1 cellular context compared by ENCODE assay signal in genomic region chr17:64661981-64662773, GRCh38.
A peak's percentile ranks its signal among the peaks of the same experiment; 100 is the strongest.
TF ChIP-seq lines count a peak whose summit lies in the region.

SMURF2 (minus strand) TSS chr17:64662307; CDS start chr17:64661880, 427 bp downstream.

TF ChIP-seq in HepG2, 621 proteins besides CTCF, POLR2A, EP300 and RAD21 (continued from another document and continues in another):
- TF ChIP-seq, protein P1, sequence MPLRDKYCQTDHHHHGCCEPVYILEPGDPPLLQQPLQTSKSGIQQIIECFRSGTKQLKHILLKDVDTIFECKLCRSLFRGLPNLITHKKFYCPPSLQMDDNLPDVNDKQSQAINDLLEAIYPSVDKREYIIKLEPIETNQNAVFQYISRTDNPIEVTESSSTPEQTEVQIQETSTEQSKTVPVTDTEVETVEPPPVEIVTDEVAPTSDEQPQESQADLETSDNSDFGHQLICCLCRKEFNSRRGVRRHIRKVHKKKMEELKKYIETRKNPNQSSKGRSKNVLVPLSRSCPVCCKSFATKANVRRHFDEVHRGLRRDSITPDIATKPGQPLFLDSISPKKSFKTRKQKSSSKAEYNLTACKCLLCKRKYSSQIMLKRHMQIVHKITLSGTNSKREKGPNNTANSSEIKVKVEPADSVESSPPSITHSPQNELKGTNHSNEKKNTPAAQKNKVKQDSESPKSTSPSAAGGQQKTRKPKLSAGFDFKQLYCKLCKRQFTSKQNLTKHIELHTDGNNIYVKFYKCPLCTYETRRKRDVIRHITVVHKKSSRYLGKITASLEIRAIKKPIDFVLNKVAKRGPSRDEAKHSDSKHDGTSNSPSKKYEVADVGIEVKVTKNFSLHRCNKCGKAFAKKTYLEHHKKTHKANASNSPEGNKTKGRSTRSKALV (CRISPR knock-in tag; IDR thresholded peaks at IDR 0.05): no peak
- TF ChIP-seq ELF1 (CRISPR knock-in tag; IDR thresholded peaks at IDR 0.05) (no peak), RCOR2 (CRISPR knock-in tag; IDR thresholded peaks at IDR 0.05) (no peak), NFKB2 (CRISPR knock-in tag; IDR thresholded peaks at IDR 0.05; ENCODE audit: borderline replicate concordance) (peak; percentile 72), BATF2 (CRISPR knock-in tag; IDR thresholded peaks at IDR 0.05) (no peak), KAT7 (CRISPR knock-in tag; IDR thresholded peaks at IDR 0.05; ENCODE audit: borderline replicate concordance) (no peak), ZFP41 (CRISPR knock-in tag; IDR thresholded peaks at IDR 0.05; ENCODE audit: borderline replicate concordance) (no peak), CBX2 (IDR thresholded peaks at IDR 0.05; ENCODE audit: low read depth, low read length) (no peak), CBX2 (CRISPR knock-in tag; IDR thresholded peaks at IDR 0.05; ENCODE audit: low read depth) (no peak), KDM1A (CRISPR knock-in tag; IDR thresholded peaks at IDR 0.05) (no peak), ZNF121 (CRISPR knock-in tag; IDR thresholded peaks at IDR 0.05) (no peak), GATAD1 (CRISPR knock-in tag; IDR thresholded peaks at IDR 0.05) (no peak; the same call in 1 of the 2 replicates), ZNF260 (CRISPR knock-in tag; IDR thresholded peaks at IDR 0.05; ENCODE audit: borderline replicate concordance, low read depth) (no peak), ADNP (CRISPR knock-in tag; IDR thresholded peaks at IDR 0.05) (no peak), ZNF737 (CRISPR knock-in tag; IDR thresholded peaks at IDR 0.05; ENCODE audit: borderline replicate concordance) (no peak), SAFB2 (CRISPR knock-in tag; IDR thresholded peaks at IDR 0.05; ENCODE audit: borderline replicate concordance, low read depth) (no peak), SNAPC2 (CRISPR knock-in tag; IDR thresholded peaks at IDR 0.05) (no peak), SATB2 (CRISPR knock-in tag; IDR thresholded peaks at IDR 0.05) (no peak), ZNF713 (CRISPR knock-in tag; IDR thresholded peaks at IDR 0.05) (no peak), ESRRA (CRISPR knock-in tag; IDR thresholded peaks at IDR 0.05; ENCODE audit: low read depth) (no peak), FOXP4 (CRISPR knock-in tag; IDR thresholded peaks at IDR 0.05) (0 out of 2 replicates have a peak, but pooled peaks have one; percentile 14), ZNF878 (CRISPR knock-in tag; IDR thresholded peaks at IDR 0.05) (no peak), MIXL1 (CRISPR knock-in tag; IDR thresholded peaks at IDR 0.05) (no peak; the same call in 1 of the 2 replicates), NR2F2 (IDR thresholded peaks at IDR 0.05; ENCODE audit: borderline replicate concordance, low read depth) (no peak)
- TF ChIP-seq, protein P2, sequence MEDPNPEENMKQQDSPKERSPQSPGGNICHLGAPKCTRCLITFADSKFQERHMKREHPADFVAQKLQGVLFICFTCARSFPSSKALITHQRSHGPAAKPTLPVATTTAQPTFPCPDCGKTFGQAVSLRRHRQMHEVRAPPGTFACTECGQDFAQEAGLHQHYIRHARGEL (CRISPR knock-in tag; IDR thresholded peaks at IDR 0.05): no peak
- TF ChIP-seq, protein P3, sequence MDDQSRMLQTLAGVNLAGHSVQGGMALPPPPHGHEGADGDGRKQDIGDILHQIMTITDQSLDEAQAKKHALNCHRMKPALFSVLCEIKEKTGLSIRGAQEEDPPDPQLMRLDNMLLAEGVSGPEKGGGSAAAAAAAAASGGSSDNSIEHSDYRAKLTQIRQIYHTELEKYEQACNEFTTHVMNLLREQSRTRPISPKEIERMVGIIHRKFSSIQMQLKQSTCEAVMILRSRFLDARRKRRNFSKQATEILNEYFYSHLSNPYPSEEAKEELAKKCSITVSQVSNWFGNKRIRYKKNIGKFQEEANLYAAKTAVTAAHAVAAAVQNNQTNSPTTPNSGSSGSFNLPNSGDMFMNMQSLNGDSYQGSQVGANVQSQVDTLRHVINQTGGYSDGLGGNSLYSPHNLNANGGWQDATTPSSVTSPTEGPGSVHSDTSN (CRISPR knock-in tag; IDR thresholded peaks at IDR 0.05; ENCODE audit: borderline replicate concordance): 0 out of 2 replicates have a peak, but pooled peaks have one; percentile 72
- TF ChIP-seq, protein P4, sequence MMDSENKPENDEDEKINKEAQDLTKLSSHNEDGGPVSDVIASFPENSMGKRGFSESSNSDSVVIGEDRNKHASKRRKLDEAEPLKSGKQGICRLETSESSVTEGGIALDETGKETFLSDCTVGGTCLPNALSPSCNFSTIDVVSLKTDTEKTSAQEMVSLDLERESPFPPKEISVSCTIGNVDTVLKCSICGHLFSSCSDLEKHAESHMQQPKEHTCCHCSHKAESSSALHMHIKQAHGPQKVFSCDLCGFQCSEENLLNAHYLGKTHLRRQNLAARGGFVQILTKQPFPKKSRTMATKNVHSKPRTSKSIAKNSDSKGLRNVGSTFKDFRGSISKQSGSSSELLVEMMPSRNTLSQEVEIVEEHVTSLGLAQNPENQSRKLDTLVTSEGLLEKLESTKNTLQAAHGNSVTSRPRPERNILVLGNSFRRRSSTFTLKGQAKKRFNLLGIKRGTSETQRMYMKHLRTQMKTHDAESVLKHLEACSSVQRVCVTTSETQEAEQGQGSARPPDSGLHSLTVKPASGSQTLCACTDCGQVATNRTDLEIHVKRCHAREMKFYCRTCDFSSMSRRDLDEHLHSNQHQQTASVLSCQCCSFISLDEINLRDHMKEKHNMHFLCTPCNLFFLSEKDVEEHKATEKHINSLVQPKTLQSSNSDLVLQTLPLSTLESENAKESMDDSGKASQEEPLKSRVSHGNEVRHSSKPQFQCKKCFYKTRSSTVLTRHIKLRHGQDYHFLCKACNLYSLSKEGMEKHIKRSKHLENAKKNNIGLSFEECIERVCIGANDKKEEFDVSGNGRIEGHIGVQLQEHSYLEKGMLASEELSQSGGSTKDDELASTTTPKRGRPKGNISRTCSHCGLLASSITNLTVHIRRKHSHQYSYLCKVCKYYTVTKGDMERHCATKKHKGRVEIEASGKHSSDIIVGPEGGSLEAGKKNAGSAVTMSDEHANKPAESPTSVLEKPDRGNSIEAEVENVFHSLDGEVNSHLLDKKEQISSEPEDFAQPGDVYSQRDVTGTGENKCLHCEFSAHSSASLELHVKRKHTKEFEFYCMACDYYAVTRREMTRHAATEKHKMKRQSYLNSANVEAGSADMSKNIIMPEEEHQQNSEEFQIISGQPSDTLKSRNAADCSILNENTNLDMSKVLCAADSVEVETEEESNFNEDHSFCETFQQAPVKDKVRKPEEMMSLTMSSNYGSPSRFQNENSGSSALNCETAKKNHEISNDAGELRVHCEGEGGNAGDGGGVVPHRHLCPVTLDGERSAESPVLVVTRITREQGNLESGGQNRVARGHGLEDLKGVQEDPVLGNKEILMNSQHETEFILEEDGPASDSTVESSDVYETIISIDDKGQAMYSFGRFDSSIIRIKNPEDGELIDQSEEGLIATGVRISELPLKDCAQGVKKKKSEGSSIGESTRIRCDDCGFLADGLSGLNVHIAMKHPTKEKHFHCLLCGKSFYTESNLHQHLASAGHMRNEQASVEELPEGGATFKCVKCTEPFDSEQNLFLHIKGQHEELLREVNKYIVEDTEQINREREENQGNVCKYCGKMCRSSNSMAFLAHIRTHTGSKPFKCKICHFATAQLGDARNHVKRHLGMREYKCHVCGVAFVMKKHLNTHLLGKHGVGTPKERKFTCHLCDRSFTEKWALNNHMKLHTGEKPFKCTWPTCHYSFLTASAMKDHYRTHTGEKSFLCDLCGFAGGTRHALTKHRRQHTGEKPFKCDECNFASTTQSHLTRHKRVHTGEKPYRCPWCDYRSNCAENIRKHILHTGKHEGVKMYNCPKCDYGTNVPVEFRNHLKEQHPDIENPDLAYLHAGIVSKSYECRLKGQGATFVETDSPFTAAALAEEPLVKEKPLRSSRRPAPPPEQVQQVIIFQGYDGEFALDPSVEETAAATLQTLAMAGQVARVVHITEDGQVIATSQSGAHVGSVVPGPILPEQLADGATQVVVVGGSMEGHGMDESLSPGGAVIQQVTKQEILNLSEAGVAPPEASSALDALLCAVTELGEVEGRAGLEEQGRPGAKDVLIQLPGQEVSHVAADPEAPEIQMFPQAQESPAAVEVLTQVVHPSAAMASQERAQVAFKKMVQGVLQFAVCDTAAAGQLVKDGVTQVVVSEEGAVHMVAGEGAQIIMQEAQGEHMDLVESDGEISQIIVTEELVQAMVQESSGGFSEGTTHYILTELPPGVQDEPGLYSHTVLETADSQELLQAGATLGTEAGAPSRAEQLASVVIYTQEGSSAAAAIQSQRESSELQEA (CRISPR knock-in tag; IDR thresholded peaks at IDR 0.05; ENCODE audit: not compliant biosample characterization): no peak
- TF ChIP-seq, protein P5, sequence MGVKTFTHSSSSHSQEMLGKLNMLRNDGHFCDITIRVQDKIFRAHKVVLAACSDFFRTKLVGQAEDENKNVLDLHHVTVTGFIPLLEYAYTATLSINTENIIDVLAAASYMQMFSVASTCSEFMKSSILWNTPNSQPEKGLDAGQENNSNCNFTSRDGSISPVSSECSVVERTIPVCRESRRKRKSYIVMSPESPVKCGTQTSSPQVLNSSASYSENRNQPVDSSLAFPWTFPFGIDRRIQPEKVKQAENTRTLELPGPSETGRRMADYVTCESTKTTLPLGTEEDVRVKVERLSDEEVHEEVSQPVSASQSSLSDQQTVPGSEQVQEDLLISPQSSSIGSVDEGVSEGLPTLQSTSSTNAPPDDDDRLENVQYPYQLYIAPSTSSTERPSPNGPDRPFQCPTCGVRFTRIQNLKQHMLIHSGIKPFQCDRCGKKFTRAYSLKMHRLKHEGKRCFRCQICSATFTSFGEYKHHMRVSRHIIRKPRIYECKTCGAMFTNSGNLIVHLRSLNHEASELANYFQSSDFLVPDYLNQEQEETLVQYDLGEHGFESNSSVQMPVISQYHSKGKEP (CRISPR knock-in tag; IDR thresholded peaks at IDR 0.05): no peak
- TF ChIP-seq, protein P6, sequence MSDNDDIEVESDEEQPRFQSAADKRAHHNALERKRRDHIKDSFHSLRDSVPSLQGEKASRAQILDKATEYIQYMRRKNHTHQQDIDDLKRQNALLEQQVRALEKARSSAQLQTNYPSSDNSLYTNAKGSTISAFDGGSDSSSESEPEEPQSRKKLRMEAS (IDR thresholded peaks at IDR 0.05): peak; percentile 50
- TF ChIP-seq, protein P7, sequence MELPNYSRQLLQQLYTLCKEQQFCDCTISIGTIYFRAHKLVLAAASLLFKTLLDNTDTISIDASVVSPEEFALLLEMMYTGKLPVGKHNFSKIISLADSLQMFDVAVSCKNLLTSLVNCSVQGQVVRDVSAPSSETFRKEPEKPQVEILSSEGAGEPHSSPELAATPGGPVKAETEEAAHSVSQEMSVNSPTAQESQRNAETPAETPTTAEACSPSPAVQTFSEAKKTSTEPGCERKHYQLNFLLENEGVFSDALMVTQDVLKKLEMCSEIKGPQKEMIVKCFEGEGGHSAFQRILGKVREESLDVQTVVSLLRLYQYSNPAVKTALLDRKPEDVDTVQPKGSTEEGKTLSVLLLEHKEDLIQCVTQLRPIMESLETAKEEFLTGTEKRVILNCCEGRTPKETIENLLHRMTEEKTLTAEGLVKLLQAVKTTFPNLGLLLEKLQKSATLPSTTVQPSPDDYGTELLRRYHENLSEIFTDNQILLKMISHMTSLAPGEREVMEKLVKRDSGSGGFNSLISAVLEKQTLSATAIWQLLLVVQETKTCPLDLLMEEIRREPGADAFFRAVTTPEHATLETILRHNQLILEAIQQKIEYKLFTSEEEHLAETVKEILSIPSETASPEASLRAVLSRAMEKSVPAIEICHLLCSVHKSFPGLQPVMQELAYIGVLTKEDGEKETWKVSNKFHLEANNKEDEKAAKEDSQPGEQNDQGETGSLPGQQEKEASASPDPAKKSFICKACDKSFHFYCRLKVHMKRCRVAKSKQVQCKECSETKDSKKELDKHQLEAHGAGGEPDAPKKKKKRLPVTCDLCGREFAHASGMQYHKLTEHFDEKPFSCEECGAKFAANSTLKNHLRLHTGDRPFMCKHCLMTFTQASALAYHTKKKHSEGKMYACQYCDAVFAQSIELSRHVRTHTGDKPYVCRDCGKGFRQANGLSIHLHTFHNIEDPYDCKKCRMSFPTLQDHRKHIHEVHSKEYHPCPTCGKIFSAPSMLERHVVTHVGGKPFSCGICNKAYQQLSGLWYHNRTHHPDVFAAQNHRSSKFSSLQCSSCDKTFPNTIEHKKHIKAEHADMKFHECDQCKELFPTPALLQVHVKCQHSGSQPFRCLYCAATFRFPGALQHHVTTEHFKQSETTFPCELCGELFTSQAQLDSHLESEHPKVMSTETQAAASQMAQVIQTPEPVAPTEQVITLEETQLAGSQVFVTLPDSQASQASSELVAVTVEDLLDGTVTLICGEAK (IDR thresholded peaks at IDR 0.05): no peak
- TF ChIP-seq, protein P7 (CRISPR knock-in tag; IDR thresholded peaks at IDR 0.05): no peak
